ENCODE assay signal across 19 cellular contexts in the genomic region with DNA sequence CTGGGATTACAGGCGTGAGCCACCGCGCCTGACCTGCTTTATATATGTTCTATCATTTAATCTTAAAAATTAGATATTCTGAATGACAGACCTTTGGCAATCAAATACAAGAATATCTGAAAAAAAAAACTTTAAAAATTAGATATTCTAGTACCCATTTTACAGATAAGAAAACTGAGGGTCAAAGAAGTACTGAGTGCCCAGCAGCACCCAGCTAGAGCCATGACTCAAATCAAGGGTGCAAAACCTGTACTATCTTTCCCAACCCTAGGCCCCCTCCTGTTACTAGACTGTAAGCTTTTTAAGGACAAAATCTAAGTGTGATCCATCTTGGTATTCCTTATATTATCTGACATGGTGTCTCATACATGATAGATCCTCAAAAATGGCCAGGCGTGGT. TPM values are rescaled to one million over a fixed set of nuclear protein-coding genes. Genes with fewer than 3 reads are reported as not detected.
DNase-seq lines count a peak whose midpoint lies in the region; ATAC-seq and TF ChIP-seq lines count a peak whose summit lies in the region.
"Had no signal": no experiment of that assay in that cellular context is flagged by ENCODE, and none has a peak within 500 bp of the region (broad histone marks: within the 10 kb centered on the region; RNA-seq: fewer than 3 reads in every experiment).

No MANE protein-coding gene starts in this region.

- no peak for DNase-seq in activated naive CD4-positive, alpha-beta T cell treated with anti-CD3 and anti-CD28 coated beads for 36 hours
- no peak for DNase-seq in activated naive CD4-positive, alpha-beta T cell treated with Interleukin-2 at 50 U/mL for 16 hours
- no peak for DNase-seq in CD8-positive, alpha-beta memory T cell
- no peak for DNase-seq in effector memory CD8-positive, alpha-beta T cell
- peak; percentile 3 for DNase-seq in osteoblast (ENCODE audit: insufficient read length, low spot score, missing footprints)
- no peak for DNase-seq in sigmoid colon
- no peak for DNase-seq in SKM-1 (lab: John Stamatoyannopoulos, UW; ENCODE audit: unreplicated experiment)
- DNase-seq: C1 segment of cervical spinal cord, Calu3, DMS53, KBM-7, NCI-H1092, NCI-H146, NCI-H2081, NCI-H510A, NCI-H774, PC-9 had no signal

- H3K27ac ChIP-seq in CD8-positive, alpha-beta memory T cell (ENCODE audit: low read depth, low read length): no peak overlapping the region
- H3K27ac ChIP-seq in osteoblast (ENCODE audit: low read depth, low read length) (no peak overlapping the region), sigmoid colon (no peak overlapping the region)
- H3K27ac ChIP-seq: PC-9 had no signal

- no peak overlapping the region for H3K4me2 ChIP-seq in osteoblast (ENCODE audit: insufficient read depth, low read length)
- H3K4me2 ChIP-seq: PC-9 had no signal

- peaks cover 44% of the 10 kb centered on the region for H3K36me3 Mint-ChIP-seq in activated naive CD4-positive, alpha-beta T cell treated with anti-CD3 and anti-CD28 coated beads for 36 hours (ENCODE audit: low read depth)
- peaks cover 8 to 71% (median 25%) of the 10 kb centered on the region in 3 donors for H3K36me3 Mint-ChIP-seq in CD8-positive, alpha-beta memory T cell
- peaks cover 88% of the 10 kb centered on the region for H3K36me3 Mint-ChIP-seq in effector memory CD8-positive, alpha-beta T cell (ENCODE audit: insufficient read depth)

- H3K4me1 ChIP-seq in CD8-positive, alpha-beta memory T cell (ENCODE audit: insufficient read depth, low read length): peaks cover 72% of the 10 kb centered on the region
- H3K4me1 ChIP-seq in osteoblast (ENCODE audit: insufficient read depth, low read length) (no peaks in the 10 kb centered on the region), sigmoid colon (no peaks in the 10 kb centered on the region)

- H2AFZ ChIP-seq in osteoblast (ENCODE audit: low read length): no peak overlapping the region
- H2AFZ ChIP-seq: PC-9 had no signal

- no peaks in the 10 kb centered on the region for H3K27me3 ChIP-seq in CD8-positive, alpha-beta memory T cell (ENCODE audit: insufficient read depth, low read length, poor library complexity, severe bottlenecking)
- H3K27me3 ChIP-seq in osteoblast (ENCODE audit: insufficient read depth, low read length) (peaks cover 11% of the 10 kb centered on the region), sigmoid colon (peaks cover 0 to 15% (median 0%) of the 10 kb centered on the region in 3 donors)

- H3K9me3 ChIP-seq in CD8-positive, alpha-beta memory T cell (ENCODE audit: low read length): no peaks in the 10 kb centered on the region
- H3K9me3 ChIP-seq in osteoblast (ENCODE audit: low read depth, low read length): no peaks in the 10 kb centered on the region
- H3K9me3 ChIP-seq in sigmoid colon: no peaks in the 10 kb centered on the region

- no peaks in the 10 kb centered on the region for H3K79me2 ChIP-seq in osteoblast (ENCODE audit: insufficient read depth, low read length)

- H3K4me1 Mint-ChIP-seq in activated naive CD4-positive, alpha-beta T cell treated with anti-CD3 and anti-CD28 coated beads for 36 hours (ENCODE audit: low read depth): peaks cover 68% of the 10 kb centered on the region
- H3K4me1 Mint-ChIP-seq in CD8-positive, alpha-beta memory T cell: peaks cover 60 to 80% (median 79%) of the 10 kb centered on the region in 3 donors
- peaks cover 53 to 59% of the 10 kb centered on the region in 2 donors for H3K4me1 Mint-ChIP-seq in effector memory CD8-positive, alpha-beta T cell (ENCODE audit: low read depth in 2 of 2)

- CTCF ChIA-PET in activated naive CD4-positive, alpha-beta T cell treated with anti-CD3 and anti-CD28 coated beads for 36 hours (lab: Charles Lee): interaction anchor here (1.2 to 3.1 kb wide), 4 partner anchors 10 to 71 kb away, joined by 5 to 17 read pairs (median 10); a partner anchor contains a TSS
- CTCF ChIA-PET in CD8-positive, alpha-beta memory T cell (lab: Charles Lee): interaction anchor here (0.9 to 2.1 kb wide), 4 partner anchors 11 to 36 kb away, joined by 3 to 11 read pairs (median 4); a partner anchor contains a TSS

- peaks cover 24% of the 10 kb centered on the region for H3K36me3 ChIP-seq in CD8-positive, alpha-beta memory T cell (ENCODE audit: insufficient read depth, low read length)
- H3K36me3 ChIP-seq in osteoblast (ENCODE audit: insufficient read depth, low read length) (no peaks in the 10 kb centered on the region), sigmoid colon (no peaks in the 10 kb centered on the region)

- no peaks in the 10 kb centered on the region for H3K9me3 Mint-ChIP-seq in activated naive CD4-positive, alpha-beta T cell treated with anti-CD3 and anti-CD28 coated beads for 36 hours
- no peaks in the 10 kb centered on the region for H3K9me3 Mint-ChIP-seq in CD8-positive, alpha-beta memory T cell
- no peaks in the 10 kb centered on the region for H3K9me3 Mint-ChIP-seq in effector memory CD8-positive, alpha-beta T cell

- H3K4me3 Mint-ChIP-seq in activated naive CD4-positive, alpha-beta T cell treated with anti-CD3 and anti-CD28 coated beads for 36 hours: no peak overlapping the region
- peak overlapping the region in 3 of 7 donors; percentile 19 to 69 (median 60) for H3K4me3 Mint-ChIP-seq in CD8-positive, alpha-beta memory T cell
- peak overlapping the region; percentile 44 to 81 for H3K4me3 Mint-ChIP-seq in effector memory CD8-positive, alpha-beta T cell

- TF ChIP-seq CTCF in osteoblast (IDR thresholded peaks at IDR 0.05; ENCODE audit: extremely low read depth, low read depth, low read length): no peak
- TF ChIP-seq CTCF in sigmoid colon (IDR thresholded peaks at IDR 0.05): no peak

- POLR2A ChIA-PET in CD8-positive, alpha-beta memory T cell (lab: Charles Lee): interaction anchor here (1.0 kb wide), 1 partner anchor 8 kb away, joined by 3 read pairs; a partner anchor contains a TSS

- no peaks in the 10 kb centered on the region for H3K27me3 Mint-ChIP-seq in activated naive CD4-positive, alpha-beta T cell treated with anti-CD3 and anti-CD28 coated beads for 36 hours (ENCODE audit: low read depth)
- peaks cover 0 to 1% of the 10 kb centered on the region in 2 donors for H3K27me3 Mint-ChIP-seq in CD8-positive, alpha-beta memory T cell
- H3K27me3 Mint-ChIP-seq in effector memory CD8-positive, alpha-beta T cell: no peaks in the 10 kb centered on the region

- TF ChIP-seq EP300 in sigmoid colon (IDR thresholded peaks at IDR 0.05): no peak

- 90 to 94% methylated on average over 4 of the region's 4 CpGs for WGBS in sigmoid colon, 2 donors

- no peak for ATAC-seq in effector memory CD8-positive, alpha-beta T cell (replicated peaks)

- H4K20me1 ChIP-seq in osteoblast (ENCODE audit: insufficient read depth, low read length): no peaks in the 10 kb centered on the region

- intact Hi-C loops in activated naive CD4-positive, alpha-beta T cell treated with anti-CD3 and anti-CD28 coated beads for 36 hours (cut with micrococcal nuclease): loop anchor here (5.0 kb wide), 1 partner anchor 36 kb away; a partner anchor contains a TSS
- intact Hi-C loops in sigmoid colon (cut with DNase I): no loop called here

- H3K4me3 ChIP-seq in CD8-positive, alpha-beta memory T cell (ENCODE audit: low read length): no peak overlapping the region
- H3K4me3 ChIP-seq in osteoblast (ENCODE audit: insufficient read depth, low read length): no peak overlapping the region
- no peak overlapping the region for H3K4me3 ChIP-seq in sigmoid colon
- H3K4me3 ChIP-seq: PC-9 had no signal

- peak overlapping the region; percentile 36 for H3K27ac Mint-ChIP-seq in activated naive CD4-positive, alpha-beta T cell treated with anti-CD3 and anti-CD28 coated beads for 36 hours
- peak overlapping the region in 7 of 8 donors; percentile 43 to 91 (median 80) for H3K27ac Mint-ChIP-seq in CD8-positive, alpha-beta memory T cell
- peak overlapping the region; percentile 89 to 91 for H3K27ac Mint-ChIP-seq in effector memory CD8-positive, alpha-beta T cell

- TF ChIP-seq POLR2A in sigmoid colon (IDR thresholded peaks at IDR 0.05): no peak

RNA-seq across cellular contexts. Expression of a gene that starts 8.3 kb away (rescaled TPM):
- 100 to 1,000 TPM; 104 to 106 TPM for total RNA-seq in activated naive CD4-positive, alpha-beta T cell treated with anti-CD3 and anti-CD28 coated beads for 36 hours
- total RNA-seq in CD8-positive, alpha-beta memory T cell: 100 to 1,000 TPM; 147 to 149 TPM
- polyA plus RNA-seq in CD8-positive, alpha-beta memory T cell: 213 TPM
- total RNA-seq in osteoblast: under 0.01 TPM in 1 of 2 replicates, not detected in the other
- 1 to 10 TPM; 4.4 to 7.7 (median 6.6) TPM for total RNA-seq in sigmoid colon
- 10 to 100 TPM in 1 of 3 donors, 1 to 10 TPM in 2; 4.8 to 37.8 (median 4.9) TPM for polyA plus RNA-seq in sigmoid colon

RNA-seq across cellular contexts. Expression of a gene that starts 15.6 kb away (rescaled TPM):
- 10 to 100 TPM; 43.7 to 44.2 TPM for total RNA-seq in activated naive CD4-positive, alpha-beta T cell treated with anti-CD3 and anti-CD28 coated beads for 36 hours
- total RNA-seq in CD8-positive, alpha-beta memory T cell: 10 to 100 TPM; 63.3 to 67.7 TPM
- polyA plus RNA-seq in CD8-positive, alpha-beta memory T cell: 6.7 TPM
- total RNA-seq in osteoblast (45.7 and 47.4 TPM in 2 replicates), sigmoid colon (10 to 100 TPM; 54.8 to 76.2 (median 62.5) TPM)
- 10 to 100 TPM; 25.8 to 84.6 (median 42.5) TPM for polyA plus RNA-seq in sigmoid colon

RNA-seq across cellular contexts. Expression of a gene that starts 22.7 kb away (rescaled TPM):
- total RNA-seq in activated naive CD4-positive, alpha-beta T cell treated with anti-CD3 and anti-CD28 coated beads for 36 hours: 10 to 100 TPM; 50.3 to 51.5 TPM
- total RNA-seq in CD8-positive, alpha-beta memory T cell: 10 to 100 TPM; 40.2 to 46.1 TPM
- polyA plus RNA-seq in CD8-positive, alpha-beta memory T cell: 288 TPM
- total RNA-seq in osteoblast (0.72 and 1.8 TPM in 2 replicates), sigmoid colon (10 to 100 TPM; 10.5 to 46.4 (median 27.8) TPM)
- 100 to 1,000 TPM; 115 to 609 (median 268) TPM for polyA plus RNA-seq in sigmoid colon
- total RNA-seq: H4 had no signal

RNA-seq across cellular contexts. Expression of a gene that starts 27.9 kb away (rescaled TPM):
- not detected for total RNA-seq in activated naive CD4-positive, alpha-beta T cell treated with anti-CD3 and anti-CD28 coated beads for 36 hours
- total RNA-seq in CD8-positive, alpha-beta memory T cell: under 1 TPM; 0.09 TPM
- polyA plus RNA-seq in CD8-positive, alpha-beta memory T cell: not detected
- total RNA-seq in osteoblast: under 0.01 TPM in 2 replicates
- total RNA-seq in sigmoid colon: not detected
- polyA plus RNA-seq in sigmoid colon: 1 to 10 TPM in 2 of 3 donors, not detected in 1; 1.2 to 2.8 TPM
- total RNA-seq: M059J had no signal

RNA-seq across cellular contexts. Expression of a gene that starts 36.7 kb away (rescaled TPM):
- total RNA-seq in activated naive CD4-positive, alpha-beta T cell treated with anti-CD3 and anti-CD28 coated beads for 36 hours: under 1 TPM; 0.33 to 0.57 TPM
- under 1 TPM; 0.42 to 0.49 TPM for total RNA-seq in CD8-positive, alpha-beta memory T cell
- not detected for polyA plus RNA-seq in CD8-positive, alpha-beta memory T cell
- total RNA-seq in osteoblast (1.4 and 1.5 TPM in 2 replicates), sigmoid colon (10 to 100 TPM in 2 of 4 donors, 1 to 10 TPM in 2; 5.8 to 14.1 (median 10.8) TPM)
- 10 to 100 TPM in 1 of 3 donors, 1 to 10 TPM in 2; 4.7 to 11.1 (median 9.6) TPM for polyA plus RNA-seq in sigmoid colon
- total RNA-seq: H4 had no signal

Comparison
In these comparisons a context has a peak if more than half of its experiments do, and no peak if none do; other contexts are left out.
1. H3K27ac Mint-ChIP-seq: peak in every context shown above with its lines; median percentile 90 in effector memory CD8-positive, alpha-beta T cell; 80 in CD8-positive, alpha-beta memory T cell; 36 in activated naive CD4-positive, alpha-beta T cell treated with anti-CD3 and anti-CD28 coated beads for 36 hours.
2. RNA of a gene that starts 8.3 kb away (total RNA-seq): 147 to 149 TPM in CD8-positive, alpha-beta memory T cell and 104 to 106 TPM in activated naive CD4-positive, alpha-beta T cell treated with anti-CD3 and anti-CD28 coated beads for 36 hours; 4.4 to 7.7 TPM in sigmoid colon and under 0.01 TPM in osteoblast; every median in the first group is over 10 times any median in the second.